In the genomic region with DNA sequence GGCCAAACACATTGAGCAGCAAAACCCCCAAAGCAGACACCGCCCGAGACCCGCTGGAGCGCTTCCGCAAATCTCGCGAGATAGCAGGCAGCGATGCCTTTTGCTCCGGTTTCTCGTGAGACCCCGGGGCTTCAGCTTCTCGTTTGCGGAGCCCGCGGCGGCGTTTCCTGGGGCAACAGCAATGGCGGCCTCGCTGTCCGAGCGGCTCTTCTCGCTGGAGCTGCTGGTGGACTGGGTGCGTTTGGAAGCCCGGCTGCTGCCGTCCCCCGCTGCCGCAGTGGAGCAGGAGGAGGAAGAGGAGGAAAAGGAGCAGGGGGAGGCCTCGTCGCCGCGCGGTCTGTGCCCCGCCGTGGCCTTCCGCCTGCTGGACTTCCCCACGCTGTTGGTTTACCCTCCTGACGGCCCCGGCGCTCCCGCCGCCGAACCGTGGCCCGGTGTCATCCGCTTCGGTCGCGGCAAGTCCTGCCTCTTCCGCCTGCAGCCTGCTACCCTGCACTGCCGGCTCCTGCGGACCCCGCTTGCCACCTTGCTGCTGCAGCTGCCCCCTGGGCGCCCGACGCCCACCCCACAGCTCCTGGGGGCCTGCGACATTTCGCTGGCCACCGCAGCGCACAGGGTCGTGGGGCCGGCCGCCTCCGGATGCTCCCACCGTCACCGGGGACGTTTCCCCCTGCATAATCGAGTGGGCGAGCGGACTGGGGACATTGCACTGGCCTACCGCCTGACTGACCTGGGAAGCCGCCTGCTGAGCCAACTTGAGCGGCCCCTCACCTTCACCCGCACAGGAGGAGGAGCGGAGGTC, we compare ENCODE assay signal across 8 cellular contexts. TPM values are rescaled to one million over a fixed set of nuclear protein-coding genes. Genes with fewer than 3 reads are reported as not detected.
DNase-seq lines count a peak whose midpoint lies in the region; ATAC-seq and TF ChIP-seq lines count a peak whose summit lies in the region.

A gene with protein sequence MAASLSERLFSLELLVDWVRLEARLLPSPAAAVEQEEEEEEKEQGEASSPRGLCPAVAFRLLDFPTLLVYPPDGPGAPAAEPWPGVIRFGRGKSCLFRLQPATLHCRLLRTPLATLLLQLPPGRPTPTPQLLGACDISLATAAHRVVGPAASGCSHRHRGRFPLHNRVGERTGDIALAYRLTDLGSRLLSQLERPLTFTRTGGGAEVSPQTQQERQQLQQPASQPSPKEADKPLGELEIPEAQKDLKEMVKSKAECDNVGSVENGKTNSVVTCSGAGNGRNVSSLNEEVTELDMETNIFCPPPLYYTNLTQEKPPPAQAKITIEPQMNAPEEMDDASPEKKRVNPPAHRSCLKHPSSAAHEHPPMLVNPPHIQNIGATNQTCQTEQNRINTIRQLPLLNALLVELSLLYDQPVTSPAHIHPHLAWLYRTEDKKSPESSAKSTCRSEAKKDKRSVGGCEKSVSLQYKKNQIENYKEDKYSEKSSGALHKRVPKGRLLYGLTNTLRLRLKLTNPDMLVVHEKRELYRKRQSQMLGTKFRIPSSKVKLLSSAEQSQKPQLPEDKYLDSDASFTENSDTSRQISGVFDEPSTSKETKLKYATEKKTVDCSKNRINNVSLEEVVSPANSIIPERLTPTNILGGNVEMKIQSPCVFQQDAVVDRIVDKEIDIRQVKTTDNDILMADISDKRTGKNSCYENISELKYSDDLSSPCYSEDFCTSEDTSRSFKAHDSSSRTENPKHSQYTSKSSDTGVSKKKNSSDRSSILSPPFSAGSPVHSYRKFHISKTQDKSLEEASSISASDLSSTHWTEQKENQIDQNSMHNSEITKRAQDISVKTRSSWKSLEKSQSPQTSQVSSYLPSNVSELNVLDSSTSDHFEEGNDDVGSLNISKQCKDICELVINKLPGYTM (plus strand): TSS at position 148 of the 802 bp plus-strand sequence. CDS start 34 bp downstream, at position 182.

- DNase-seq in NCI-H526 treated with DMSO at 0.1 percent for 48 hours (lab: John Stamatoyannopoulos, UW) (peak; percentile 40), endothelial cell (ENCODE audit: low spot score) (peak; percentile 80), midbrain (lab: John Stamatoyannopoulos, UW) (peak; percentile 42), SK-N-DZ (ENCODE audit: low spot score) (no peak)
- DNase-seq in activated CD8-positive, alpha-beta memory T cell treated with anti-CD3 and anti-CD28 coated beads, Interleukin-2, amount 50 U/mL, for 48 hours, result peak; percentile 86
- DNase-seq in stimulated activated CD8-positive, alpha-beta memory T cell treated with anti-CD3 and anti-CD28 coated beads, Interleukin-15, amount 100 ng/mL, for 24 hours (ENCODE audit: low read depth), result peak; percentile 44

- no peak for TF ChIP-seq CTCF in endothelial cell (IDR thresholded peaks at IDR 0.05; ENCODE audit: unreplicated experiment)

- no peaks in the 10 kb centered on the region for H3K9me3 Mint-ChIP-seq in endothelial cell (ENCODE audit: unreplicated experiment)

- ATAC-seq in GM18519 (IDR thresholded peaks at IDR 0.05; ENCODE audit: low FRiP score, unreplicated experiment), result peak; percentile 84
- peak; percentile 46 for ATAC-seq in HG03060 (IDR thresholded peaks at IDR 0.05; ENCODE audit: low read depth, unreplicated experiment)

- H3K27me3 Mint-ChIP-seq in endothelial cell (ENCODE audit: unreplicated experiment), result peaks cover 2% of the 10 kb centered on the region

- peak within 1 kb of the TSS; percentile 68 for H3K27ac Mint-ChIP-seq in endothelial cell (ENCODE audit: unreplicated experiment)

- peak within 1 kb of the TSS; percentile 90 for H3K4me3 Mint-ChIP-seq in endothelial cell (ENCODE audit: unreplicated experiment)

- H3K4me1 Mint-ChIP-seq in endothelial cell (ENCODE audit: unreplicated experiment), result peaks cover 34% of the 10 kb centered on the region

- peaks cover 4% of the 10 kb centered on the region for H3K36me3 Mint-ChIP-seq in endothelial cell (ENCODE audit: low read depth, unreplicated experiment)

RNA-seq across cellular contexts. Expression of the gene that starts here (rescaled TPM):
- 4.9 TPM for total RNA-seq in endothelial cell (ENCODE audit: unreplicated experiment)
- polyA plus RNA-seq in SK-N-DZ (2014; cell fraction: cytosol; rRNA removed), result not detected in 2 replicates
- not detected in 2 replicates for polyA plus RNA-seq in SK-N-DZ (2014; cell fraction: nucleus; rRNA removed)
